ENCODE assay signal across 16 cellular contexts in genomic region chr12:26678697-26679660, GRCh38.
DNase-seq lines count a peak whose midpoint lies in the region; ATAC-seq lines count a peak whose summit lies in the region.
"Had no signal": no experiment of that assay in that cellular context is flagged by ENCODE, and none has a peak within 500 bp of the region (broad histone marks: within the 10 kb centered on the region; RNA-seq: fewer than 3 reads in every experiment).

No MANE protein-coding gene starts in this region.

- H3K9me3 Mint-ChIP-seq in activated naive CD8-positive, alpha-beta T cell (ENCODE audit: low read depth): peaks cover 4% of the 10 kb centered on the region
- H3K9me3 Mint-ChIP-seq in activated naive CD8-positive, alpha-beta T cell treated with anti-CD3 and anti-CD28 coated beads for 36 hours: no peaks in the 10 kb centered on the region
- H3K9me3 Mint-ChIP-seq in T-cell: peaks cover 0 to 3% (median 0%) of the 10 kb centered on the region in 3 donors

- H3K9ac ChIP-seq in SK-N-MC (ENCODE audit: insufficient read length): no peak overlapping the region
- H3K9ac ChIP-seq: KMS-11 had no signal

- POLR2A ChIA-PET in T-cell (lab: Charles Lee): no interaction called here

- H3K4me3 Mint-ChIP-seq in activated naive CD8-positive, alpha-beta T cell: no peak overlapping the region
- no peak overlapping the region for H3K4me3 Mint-ChIP-seq in activated naive CD8-positive, alpha-beta T cell treated with anti-CD3 and anti-CD28 coated beads for 36 hours
- no peak overlapping the region for H3K4me3 Mint-ChIP-seq in T-cell

- peak overlapping the region; percentile 8 for H3K27ac Mint-ChIP-seq in activated naive CD8-positive, alpha-beta T cell
- no peak overlapping the region for H3K27ac Mint-ChIP-seq in activated naive CD8-positive, alpha-beta T cell treated with anti-CD3 and anti-CD28 coated beads for 36 hours
- H3K27ac Mint-ChIP-seq in T-cell: no peak overlapping the region

- CTCF ChIA-PET in T-cell (lab: Charles Lee): no interaction called here

- H3K36me3 ChIP-seq in SK-N-MC (ENCODE audit: insufficient read depth, low read length): no peaks in the 10 kb centered on the region

- no peaks in the 10 kb centered on the region for H3K4me1 Mint-ChIP-seq in activated naive CD8-positive, alpha-beta T cell (ENCODE audit: low read depth)
- no peaks in the 10 kb centered on the region for H3K4me1 Mint-ChIP-seq in activated naive CD8-positive, alpha-beta T cell treated with anti-CD3 and anti-CD28 coated beads for 36 hours
- H3K4me1 Mint-ChIP-seq in T-cell: no peaks in the 10 kb centered on the region

- peaks cover 28% of the 10 kb centered on the region for H3K36me3 Mint-ChIP-seq in activated naive CD8-positive, alpha-beta T cell
- peaks cover 13% of the 10 kb centered on the region for H3K36me3 Mint-ChIP-seq in activated naive CD8-positive, alpha-beta T cell treated with anti-CD3 and anti-CD28 coated beads for 36 hours
- peaks cover 54% of the 10 kb centered on the region for H3K36me3 Mint-ChIP-seq in T-cell

- no peaks in the 10 kb centered on the region for H3K9me3 ChIP-seq in SK-N-MC (ENCODE audit: low read depth, low read length)

- no peak for DNase-seq in activated naive CD8-positive, alpha-beta T cell treated with anti-CD3 and anti-CD28 coated beads for 36 hours
- DNase-seq in SK-N-MC (ENCODE audit: low read depth, low spot score): peak; percentile 14
- peak; percentile 78 for DNase-seq in iPS DF 4.7 (ENCODE audit: extremely low read depth, low spot score)
- peak; percentile 2 for DNase-seq in stromal cell of bone marrow (ENCODE audit: low read depth)
- DNase-seq in HCEC 1CT: no peak
- no peak for DNase-seq in OCI-M1 (lab: John Stamatoyannopoulos, UW)
- no peak for DNase-seq in T-cell
- DNase-seq: activated CD4-positive, alpha-beta T cell treated with anti-CD3 and anti-CD28 coated beads for 1 hour; anterior cingulate cortex; DMS153; hypothalamus; tibial artery had no signal

- no peak for ATAC-seq in T-cell (replicated peaks in 1 of 4)

- no peaks in the 10 kb centered on the region for H3K27me3 Mint-ChIP-seq in activated naive CD8-positive, alpha-beta T cell
- no peaks in the 10 kb centered on the region for H3K27me3 Mint-ChIP-seq in activated naive CD8-positive, alpha-beta T cell treated with anti-CD3 and anti-CD28 coated beads for 36 hours
- no peaks in the 10 kb centered on the region for H3K27me3 Mint-ChIP-seq in T-cell

- peak overlapping the region; percentile 72; the same call in 1 of the 2 replicates for H3K27ac ChIP-seq in SK-N-MC
- H3K27ac ChIP-seq: A549, esophagus muscularis mucosa, KMS-11, tibial artery had no signal

- H3K4me3 ChIP-seq in SK-N-MC: peak overlapping the region; percentile 16
- H3K4me3 ChIP-seq: A549, esophagus muscularis mucosa, tibial artery had no signal

Comparison
In these comparisons a context has a peak if more than half of its experiments do, and no peak if none do; other contexts are left out.
1. DNase-seq: peak in SK-N-MC (single experiment), iPS DF 4.7 (single experiment) and stromal cell of bone marrow (single experiment); none in activated naive CD8-positive, alpha-beta T cell treated with anti-CD3 and anti-CD28 coated beads for 36 hours (single experiment), HCEC 1CT (single experiment), OCI-M1 (single experiment) and T-cell (0 of 34).